In genomic region chr17:75647921-75648320, GRCh38 we compare ENCODE assay signal across 15 cellular contexts. TPM values are rescaled to one million over a fixed set of nuclear protein-coding genes. Genes with fewer than 3 reads are reported as not detected.
DNase-seq lines count a peak whose midpoint lies in the region; ATAC-seq, FAIRE-seq and TF ChIP-seq lines count a peak whose summit lies in the region.
"Had no signal": no experiment of that assay in that cellular context is flagged by ENCODE, and none has a peak within 500 bp of the region (broad histone marks: within the 10 kb centered on the region; RNA-seq: fewer than 3 reads in every experiment).

No MANE protein-coding gene starts in this region.

- H3K27ac ChIP-seq in A549 (peak overlapping the region in 1 of 2 experiments; percentile 92; a peak in 2 of 6 replicates), astrocyte (ENCODE audit: low read depth, low read length) (no peak overlapping the region), epithelial cell of prostate (peak overlapping the region; percentile 98)

- no peak overlapping the region for H3K4me3 Mint-ChIP-seq in astrocyte (ENCODE audit: unreplicated experiment)

- H3K9ac ChIP-seq in astrocyte (ENCODE audit: low read length): no peak overlapping the region

- WGBS in A549 (ENCODE audit: missing lambda C conversion rate): 93% methylated on average over 7 of the region's 7 CpGs

- no peak for TF ChIP-seq RAD21 in A549 (conservative IDR thresholded peaks at IDR 0.05 in 1 of 2, IDR thresholded peaks at IDR 0.05 in 1 of 2)

- no peaks in the 10 kb centered on the region for H3K27me3 Mint-ChIP-seq in astrocyte (ENCODE audit: low read depth, unreplicated experiment)

- TF ChIP-seq CTCF in A549 (IDR thresholded peaks at IDR 0.05) (no peak), astrocyte (IDR thresholded peaks at IDR 0.05; ENCODE audit: insufficient read depth, low read depth, low read length) (no peak)

- FAIRE-seq in A549 (lab: Jason Lieb, UNC): no peak
- no peak for FAIRE-seq in astrocyte (lab: Jason Lieb, UNC)
- no peak for FAIRE-seq in HTR-8/SVneo (lab: Jason Lieb, UNC)

- H3K27me3 ChIP-seq in astrocyte (ENCODE audit: insufficient read depth, low read length): no peaks in the 10 kb centered on the region

- ATAC-seq in A549 (no peak), GM18517 (IDR thresholded peaks at IDR 0.05; ENCODE audit: unreplicated experiment) (no peak)
- ATAC-seq: Right ventricle myocardium inferior, SK-N-SH treated with all-trans-retinoic acid at 6 μM for 48 hours had no signal

- peak overlapping the region; percentile 17 for H3K27ac Mint-ChIP-seq in astrocyte (ENCODE audit: unreplicated experiment)

- H3K36me3 Mint-ChIP-seq in astrocyte (ENCODE audit: low read depth, unreplicated experiment): peaks cover 9% of the 10 kb centered on the region

- POLR2A ChIA-PET in A549 (lab: Yijun Ruan, JAX): no interaction called here

- no peak overlapping the region for H3K4me2 ChIP-seq in A549
- H3K4me2 ChIP-seq in astrocyte (ENCODE audit: low read length): no peak overlapping the region

- no peaks in the 10 kb centered on the region for H3K9me3 Mint-ChIP-seq in astrocyte (ENCODE audit: unreplicated experiment)

- no peak for DNase-seq in A549 (ENCODE audit: low read depth in 1 of 2, low spot score in 1 of 2)
- DNase-seq in astrocyte (ENCODE audit: low read depth): no peak
- DNase-seq in epithelial cell of prostate (ENCODE audit: low read depth, low spot score): no peak
- peak; percentile 51 for DNase-seq in posterior vena cava (ENCODE audit: low spot score)
- no peak for DNase-seq in HTR-8/SVneo (ENCODE audit: insufficient read length, low spot score)
- DNase-seq in NCI-H510A treated with DMSO at 0.1 percent for 48 hours (lab: John Stamatoyannopoulos, UW): no peak
- DNase-seq in NCI-H1105 (lab: John Stamatoyannopoulos, UW): no peak
- DNase-seq: 8988T, KBM-7, NCI-H1092, NCI-H1694 had no signal

- peaks cover 12% of the 10 kb centered on the region for H3K4me1 Mint-ChIP-seq in astrocyte (ENCODE audit: low read depth, unreplicated experiment)

- H3K9me3 ChIP-seq in A549: no peaks in the 10 kb centered on the region
- no peaks in the 10 kb centered on the region for H3K9me3 ChIP-seq in astrocyte (ENCODE audit: insufficient read depth, low read depth, low read length)

- CTCF ChIA-PET in A549 (lab: Yijun Ruan, JAX): interaction anchor here (46.9 to 51.3 kb wide), 3 partner anchors 2 to 97 kb away, joined by 1931 to 2254 read pairs (median 2254); partner anchors contain the start of genes GALK1, RECQL5, SAP30BP and SMIM5

- H3K4me1 ChIP-seq in A549: peaks cover 31% of the 10 kb centered on the region
- H3K4me1 ChIP-seq in astrocyte (ENCODE audit: insufficient read depth, low read length): peaks cover 8% of the 10 kb centered on the region

- peaks cover 7% of the 10 kb centered on the region for H3K36me3 ChIP-seq in astrocyte (ENCODE audit: insufficient read depth, low read length)

- no peak overlapping the region for H2AFZ ChIP-seq in astrocyte (ENCODE audit: low read depth, low read length)

- H3K79me2 ChIP-seq in astrocyte (ENCODE audit: insufficient read depth, low read length): no peaks in the 10 kb centered on the region

- no peak for TF ChIP-seq POLR2A in A549 (IDR thresholded peaks at IDR 0.05; ENCODE audit: low read length)

- TF ChIP-seq EP300 in A549 (IDR thresholded peaks at IDR 0.05): no peak

- intact Hi-C loops in posterior vena cava (cut with DNase I): no loop called here

- H3K4me3 ChIP-seq in A549 (no peak overlapping the region), astrocyte (ENCODE audit: insufficient read depth, low read depth, low read length) (no peak overlapping the region)

- peaks cover 3% of the 10 kb centered on the region for H4K20me1 ChIP-seq in astrocyte (ENCODE audit: insufficient read depth, low read length)

TF ChIP-seq in A549, 52 proteins besides CTCF, POLR2A, EP300 and RAD21:
- TF ChIP-seq MAX (IDR thresholded peaks at IDR 0.05): no peak
- TF ChIP-seq ZFP36 (IDR thresholded peaks at IDR 0.05; ENCODE audit: borderline replicate concordance, partially characterized antibody): no peak
- no peak for TF ChIP-seq GATA3 (IDR thresholded peaks at IDR 0.05; ENCODE audit: borderline replicate concordance)
- no peak for TF ChIP-seq BHLHE40 (IDR thresholded peaks at IDR 0.05; ENCODE audit: low read depth, low read length)
- TF ChIP-seq POLR2AphosphoS2 (conservative IDR thresholded peaks at IDR 0.05; ENCODE audit: low read length): no peak
- TF ChIP-seq KDM1A (IDR thresholded peaks at IDR 0.05; ENCODE audit: low read depth): peak; percentile 41; the same call in 1 of the 2 replicates
- TF ChIP-seq HDAC2 (IDR thresholded peaks at IDR 0.05): no peak
TF ChIP-seq in A549: peak in this region for 1.

RNA-seq across cellular contexts. Expression of gene SMIM5, which starts 14.7 kb away (rescaled TPM):
- polyA plus RNA-seq in A549 (2011; rRNA removed) (0.25 and 0.30 TPM in 2 replicates), A549 (2017; fragmentation: RNase III; extraction: RNeasy Plus Mini Kit Qiagen cat#74134 plus additional on column Dnase treatment) (0.15 to 0.33 TPM (median 0.20 TPM) in 3 replicates)
- 0.10 and 0.25 TPM in 2 replicates for polyA plus RNA-seq in A549 (2012; cell fraction: cytosol; rRNA removed)
- 0.86 and 0.97 TPM in 2 replicates for polyA plus RNA-seq in A549 (2012; cell fraction: nucleus; rRNA removed)
- polyA minus RNA-seq in A549 (2011; rRNA and poly(A)+ RNA removed): 0.19 and 0.21 TPM in 2 replicates
- total RNA-seq in astrocyte (0.07 TPM in 1 of 2 replicates, not detected in the other), posterior vena cava (under 1 TPM; 0.38 to 0.97 TPM)
- total RNA-seq: HT1080 had no signal

RNA-seq across cellular contexts. Expression of gene RECQL5, which starts 19.0 kb away (rescaled TPM):
- polyA plus RNA-seq in A549 (2011; rRNA removed) (22.7 and 29.2 TPM in 2 replicates), A549 (2017; fragmentation: RNase III; extraction: RNeasy Plus Mini Kit Qiagen cat#74134 plus additional on column Dnase treatment) (37.3 to 42.5 TPM (median 39.9 TPM) in 3 replicates)
- 17.7 and 21.4 TPM in 2 replicates for polyA plus RNA-seq in A549 (2012; cell fraction: cytosol; rRNA removed)
- polyA plus RNA-seq in A549 (2012; cell fraction: nucleus; rRNA removed): 159 and 161 TPM in 2 replicates
- polyA minus RNA-seq in A549 (2011; rRNA and poly(A)+ RNA removed): 48.5 and 52.7 TPM in 2 replicates
- total RNA-seq in astrocyte (24.6 and 25.9 TPM in 2 replicates), posterior vena cava (10 to 100 TPM; 14.5 to 14.8 TPM)

RNA-seq across cellular contexts. Expression of gene SAP30BP, which starts 19.2 kb away (rescaled TPM):
- polyA plus RNA-seq in A549 (2011; rRNA removed): 76.3 and 103 TPM in 2 replicates
- polyA plus RNA-seq in A549 (2012; cell fraction: cytosol; rRNA removed): 97.6 and 108 TPM in 2 replicates
- 186 and 190 TPM in 2 replicates for polyA plus RNA-seq in A549 (2012; cell fraction: nucleus; rRNA removed)
- polyA plus RNA-seq in A549 (2017; fragmentation: RNase III; extraction: RNeasy Plus Mini Kit Qiagen cat#74134 plus additional on column Dnase treatment): 125 to 139 TPM (median 136 TPM) in 3 replicates
- 63.9 and 67.1 TPM in 2 replicates for polyA minus RNA-seq in A549 (2011; rRNA and poly(A)+ RNA removed)
- 98.1 and 99.2 TPM in 2 replicates for total RNA-seq in astrocyte
- total RNA-seq in posterior vena cava: 10 to 100 TPM; 56.7 to 66.1 TPM
